8 cellular contexts compared by ENCODE assay signal in the genomic region with DNA sequence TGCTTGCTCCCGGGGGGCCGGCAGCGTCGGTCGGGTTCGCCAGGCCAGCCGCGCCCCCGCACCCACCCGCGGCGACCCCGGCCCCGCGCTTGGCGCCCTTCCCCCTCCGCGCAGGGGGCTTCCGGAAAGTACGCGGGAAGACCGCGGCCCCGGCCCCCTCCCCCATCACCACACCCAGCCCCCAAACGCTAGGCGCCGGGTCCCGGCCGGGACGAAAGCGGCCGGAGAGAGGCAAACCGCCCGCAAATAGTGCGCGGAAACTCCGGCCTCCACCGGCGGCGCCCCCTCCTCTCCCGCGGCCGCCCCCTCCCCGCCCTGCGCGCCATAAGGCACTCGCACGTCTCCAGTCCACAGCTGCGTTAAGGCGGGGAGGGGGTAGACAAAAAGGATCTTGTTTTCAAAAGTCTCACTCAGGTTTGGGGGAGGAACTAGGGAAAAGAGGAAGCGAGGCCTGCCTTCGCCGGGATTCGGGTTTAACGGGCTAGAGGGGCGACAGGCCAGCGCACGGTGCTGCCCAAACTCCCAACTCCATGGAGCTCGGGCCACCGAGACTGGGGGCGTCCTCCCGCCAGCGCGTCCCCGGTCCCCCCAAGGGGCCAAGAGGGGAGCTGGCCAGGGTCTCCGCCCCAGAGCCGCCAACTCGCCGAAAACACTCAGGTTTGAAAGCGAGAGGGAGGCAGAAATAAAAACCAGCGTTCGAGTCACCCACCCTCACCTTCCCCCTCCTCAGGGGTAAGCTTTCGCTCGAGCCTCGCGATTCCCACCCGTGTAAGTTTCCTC. TPM values are rescaled to one million over a fixed set of nuclear protein-coding genes. Genes with fewer than 3 reads are reported as not detected.
DNase-seq lines count a peak whose midpoint lies in the region; ATAC-seq, FAIRE-seq and TF ChIP-seq lines count a peak whose summit lies in the region.

No MANE protein-coding gene starts in this region.

- H3K36me3 Mint-ChIP-seq in CD8-positive, alpha-beta memory T cell: peaks cover 0 to 30% (median 0%) of the 10 kb centered on the region in 3 donors
- H3K36me3 Mint-ChIP-seq in T-cell: no peaks in the 10 kb centered on the region

- H3K36me3 ChIP-seq in CD8-positive, alpha-beta memory T cell (ENCODE audit: insufficient read depth, low read length): no peaks in the 10 kb centered on the region
- no peaks in the 10 kb centered on the region for H3K36me3 ChIP-seq in brain microvascular endothelial cell (replicated peaks)
- H3K36me3 ChIP-seq in small intestine (ENCODE audit: control insufficient read depth in 2 of 2, insufficient read depth in 2 of 2, low read length in 2 of 2): no peaks in the 10 kb centered on the region

- H3K4me3 ChIP-seq in CD8-positive, alpha-beta memory T cell (ENCODE audit: low read length): peak overlapping the region; percentile 90
- H3K4me3 ChIP-seq in brain microvascular endothelial cell (ENCODE audit: low read depth, low read length): peak overlapping the region; percentile 95
- peak overlapping the region; percentile 89 to 98 for H3K4me3 ChIP-seq in small intestine (ENCODE audit: low read depth in 1 of 2, low read length in 2 of 2)

- whole genome bisulfite sequencing in small intestine, 3 donors: 0 to 1% (median 1%) methylated on average over 45 to 77 of the region's 77 CpGs

- H3K9me3 ChIP-seq in CD8-positive, alpha-beta memory T cell (ENCODE audit: low read length): no peaks in the 10 kb centered on the region
- H3K9me3 ChIP-seq in small intestine (ENCODE audit: control insufficient read depth, low read depth): no peaks in the 10 kb centered on the region

- CTCF ChIA-PET in CD8-positive, alpha-beta memory T cell (lab: Charles Lee): interaction anchor here (1.2 to 2.2 kb wide), 3 partner anchors 24 to 56 kb away, joined by 4 to 10 read pairs (median 6); no protein-coding TSS in a partner anchor
- CTCF ChIA-PET in T-cell (lab: Charles Lee): interaction anchor here in 1 of 2 donors (0.9 to 1.4 kb wide), 2 partner anchors 10 to 35 kb away, joined by 3 to 4 read pairs; no protein-coding TSS in a partner anchor

- peak overlapping the region; percentile 87 to 98 (median 95) for H3K27ac Mint-ChIP-seq in CD8-positive, alpha-beta memory T cell
- H3K27ac Mint-ChIP-seq in T-cell: peak overlapping the region; percentile 91 to 92

- H3K4me1 ChIP-seq in CD8-positive, alpha-beta memory T cell (ENCODE audit: insufficient read depth, low read length): peaks cover 34% of the 10 kb centered on the region
- H3K4me1 ChIP-seq in small intestine (ENCODE audit: control insufficient read depth in 2 of 2, insufficient read depth in 1 of 2, low read depth in 1 of 2, low read length in 1 of 2): peaks cover 5 to 13% of the 10 kb centered on the region in 2 donors

- FAIRE-seq in small intestine (lab: Jason Lieb, UNC): no peak

- TF ChIP-seq CTCF in brain microvascular endothelial cell (IDR thresholded peaks at IDR 0.05; ENCODE audit: low read depth, low read length, missing control alignments): no peak

- no peaks in the 10 kb centered on the region for H3K27me3 ChIP-seq in CD8-positive, alpha-beta memory T cell (ENCODE audit: insufficient read depth, low read length, poor library complexity, severe bottlenecking)
- H3K27me3 ChIP-seq in brain microvascular endothelial cell (replicated peaks): no peaks in the 10 kb centered on the region
- no peaks in the 10 kb centered on the region for H3K27me3 ChIP-seq in small intestine (ENCODE audit: control insufficient read depth in 2 of 2, insufficient read depth in 2 of 2, low read length in 2 of 2)

- peaks cover 38 to 49% (median 49%) of the 10 kb centered on the region in 3 donors for H3K4me1 Mint-ChIP-seq in CD8-positive, alpha-beta memory T cell
- H3K4me1 Mint-ChIP-seq in T-cell: peaks cover 44 to 47% (median 45%) of the 10 kb centered on the region in 3 donors

- peaks cover 0 to 4% of the 10 kb centered on the region in 2 donors for H3K27me3 Mint-ChIP-seq in CD8-positive, alpha-beta memory T cell
- H3K27me3 Mint-ChIP-seq in T-cell: peaks cover 0 to 1% of the 10 kb centered on the region in 2 donors

- H3K9me3 Mint-ChIP-seq in CD8-positive, alpha-beta memory T cell: no peaks in the 10 kb centered on the region
- H3K9me3 Mint-ChIP-seq in T-cell: no peaks in the 10 kb centered on the region

- in situ Hi-C loops in brain microvascular endothelial cell (cut with HindIII; ENCODE audit: low pct_ligation_motif_present, low sequenced_read_pairs): no loop called here

- peak overlapping the region; percentile 74 for H3K27ac ChIP-seq in CD8-positive, alpha-beta memory T cell (ENCODE audit: low read depth, low read length)
- H3K27ac ChIP-seq in brain microvascular endothelial cell (peak overlapping the region; percentile 91), small intestine (ENCODE audit: low read depth in 1 of 2, low read length in 1 of 2) (peak overlapping the region; percentile 91)

- peak in 2 of 5 donors; percentile 29 to 52 for DNase-seq in CD8-positive, alpha-beta memory T cell
- peak; percentile 67 for DNase-seq in HuH-7 (ENCODE audit: low spot score)
- DNase-seq in T-cell: peak in 6 of 34 experiments; percentile 14 to 42 (median 26)
- no peak for DNase-seq in brain microvascular endothelial cell
- peak; percentile 49 for DNase-seq in iPS-NIHi11 (ENCODE audit: low spot score)
- DNase-seq in small intestine: peak; percentile 34

- POLR2A ChIA-PET in CD8-positive, alpha-beta memory T cell (lab: Charles Lee): interaction anchor here (0.8 to 3.5 kb wide), 2 partner anchors 10 to 24 kb away, joined by 3 to 26 read pairs; no protein-coding TSS in a partner anchor
- POLR2A ChIA-PET in T-cell (lab: Charles Lee): interaction anchor here (0.6 to 0.9 kb wide), 2 partner anchors 23 to 522 kb away, joined by 3 to 6 read pairs; no protein-coding TSS in a partner anchor

- no peak for ATAC-seq in T-cell (replicated peaks in 1 of 4)
- ATAC-seq in GM19328 (IDR thresholded peaks at IDR 0.05; ENCODE audit: unreplicated experiment): no peak
- ATAC-seq in GM19035 (IDR thresholded peaks at IDR 0.05; ENCODE audit: unreplicated experiment): no peak

- H3K4me3 Mint-ChIP-seq in CD8-positive, alpha-beta memory T cell: peak overlapping the region; percentile 96 to 100 (median 99)
- H3K4me3 Mint-ChIP-seq in T-cell: peak overlapping the region; percentile 90 to 98 (median 91)

RNA-seq across cellular contexts. Expression of a gene that starts 1.8 kb away (rescaled TPM):
- total RNA-seq in CD8-positive, alpha-beta memory T cell: 100 to 1,000 TPM; 233 to 237 TPM
- 94.6 TPM for polyA plus RNA-seq in CD8-positive, alpha-beta memory T cell
- total RNA-seq in T-cell: 100 to 1,000 TPM in 4 of 5 donors, 10 to 100 TPM in 1; 93.2 to 123 (median 116) TPM
- 100 to 1,000 TPM in 1 of 3 donors, 10 to 100 TPM in 2; 56.2 to 147 (median 58.8) TPM for polyA plus RNA-seq in small intestine
